In the genomic region with DNA sequence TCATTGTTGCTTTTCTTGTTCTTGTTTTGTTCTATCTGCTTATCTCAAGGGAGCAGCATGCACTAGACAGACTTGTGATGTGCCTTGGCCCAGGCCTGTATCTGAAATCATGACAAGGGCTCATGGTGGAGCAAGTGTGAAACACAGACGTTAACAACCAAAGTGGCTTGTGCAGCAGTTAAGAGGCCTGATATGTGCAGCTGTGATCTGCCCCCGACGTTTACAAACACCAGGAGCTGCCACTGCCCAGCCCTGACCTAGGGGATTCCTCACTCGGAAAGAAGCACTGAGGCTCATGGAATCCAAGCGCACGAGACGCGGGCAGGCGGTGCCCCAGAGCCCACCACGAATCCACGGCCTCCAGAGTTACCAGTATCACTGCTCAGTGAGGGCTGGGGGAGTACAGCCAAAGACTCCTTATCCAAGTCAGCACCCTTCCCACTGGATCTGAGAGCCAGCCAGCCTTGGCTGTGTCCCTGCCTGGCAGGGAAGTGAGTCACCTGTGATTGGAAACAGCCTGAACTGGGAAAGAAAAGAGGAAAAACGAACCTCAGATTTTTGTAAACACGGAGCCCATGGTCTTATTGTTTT, we compare ENCODE assay signal across 29 cellular contexts.
DNase-seq lines count a peak whose midpoint lies in the region; ATAC-seq and TF ChIP-seq lines count a peak whose summit lies in the region.
"Had no signal": no experiment of that assay in that cellular context is flagged by ENCODE, and none has a peak within 500 bp of the region (broad histone marks: within the 10 kb centered on the region; RNA-seq: fewer than 3 reads in every experiment).

No MANE protein-coding gene starts in this region.

- DNase-seq in M059J (ENCODE audit: low read depth), result peak; percentile 22
- DNase-seq in coronary artery (ENCODE audit: low spot score), result peak; percentile 54
- peak; percentile 25 for DNase-seq in lung (ENCODE audit: low spot score)
- DNase-seq in upper lobe of right lung, result peak; percentile 49
- DNase-seq in activated CD4-positive, CD25-positive, alpha-beta regulatory T cell treated with anti-CD3 and anti-CD28 coated beads, Interleukin-2, amount 50 U/mL, for 72 hours, result no peak
- DNase-seq in NCI-H2107 treated with DMSO at 0.1 percent for 48 hours (lab: John Stamatoyannopoulos, UW; ENCODE audit: unreplicated experiment), result no peak
- DNase-seq: activated CD4-positive, alpha-beta T cell treated with anti-CD3 and anti-CD28 coated beads for 1 hour; activated CD8-positive, alpha-beta T cell treated with anti-CD3 and anti-CD28 coated beads for 36 hours; DMS79; GDM1; left ventricle myocardium superior; midbrain; naive B cell; NCI-H1105; NCI-H187; NCI-H2171; NCI-H510A; SK-N-SH; stimulated activated CD4-positive, alpha-beta T cell treated with anti-CD3 and anti-CD28 coated beads, Interleukin-15, amount 100 ng/mL, for 24 hours; stimulated activated CD4-positive, alpha-beta T cell treated with anti-CD3 and anti-CD28 coated beads, Interleukin-4, amount 100 ng/mL, for 4 hours; T-helper 17 cell; transverse colon had no signal

- WGBS in lung, 2 donors, result 75 to 80% methylated on average over 13 of the region's 13 CpGs

- H3K27me3 ChIP-seq in lung (ENCODE audit: control insufficient read depth, insufficient read depth) (no peaks in the 10 kb centered on the region), upper lobe of right lung (peaks cover 13% of the 10 kb centered on the region)

- H3K4me1 ChIP-seq in lung (ENCODE audit: control insufficient read depth in 2 of 2, insufficient read depth in 2 of 2, low read length in 2 of 2) (no peaks in the 10 kb centered on the region), upper lobe of right lung (no peaks in the 10 kb centered on the region)
- H3K4me1 ChIP-seq: breast epithelium had no signal

- ATAC-seq in lung (ENCODE audit: insufficient read depth, low FRiP score), result no peak
- no peak for ATAC-seq in upper lobe of right lung
- ATAC-seq in HG03342 (IDR thresholded peaks at IDR 0.05; ENCODE audit: unreplicated experiment), result no peak
- ATAC-seq: activated CD8-positive, alpha-beta T cell treated with anti-CD3 and anti-CD28 coated beads for 36 hours; activated naive CD4-positive, alpha-beta T cell treated with anti-CD3 and anti-CD28 coated beads, Interleukin-2, amount 50 U/mL, for 72 hours; K562; left ventricle myocardium superior; T-helper 17 cell had no signal

- H3K9me3 ChIP-seq in lung (ENCODE audit: control insufficient read depth in 2 of 2, insufficient read depth in 1 of 2, low read length in 1 of 2) (peaks cover 0 to 5% of the 10 kb centered on the region in 2 donors), upper lobe of right lung (no peaks in the 10 kb centered on the region)
- H3K9me3 ChIP-seq: breast epithelium, neutrophil, SK-N-SH, transverse colon had no signal

- H3K27ac ChIP-seq in coronary artery (no peak overlapping the region), lung (ENCODE audit: low read depth in 1 of 2, low read length in 1 of 2) (no peak overlapping the region), upper lobe of right lung (no peak overlapping the region)
- H3K27ac ChIP-seq: breast epithelium, C4-2B, neutrophil, RWPE1, transverse colon had no signal

- H3K4me3 ChIP-seq in coronary artery (no peak overlapping the region), lung (no peak overlapping the region), upper lobe of right lung (no peak overlapping the region)
- H3K4me3 ChIP-seq: breast epithelium, K562, transverse colon had no signal

- TF ChIP-seq CTCF in coronary artery (IDR thresholded peaks at IDR 0.05) (no peak), lung (IDR thresholded peaks at IDR 0.05; ENCODE audit: control extremely low read depth, extremely low read depth) (no peak), upper lobe of right lung (IDR thresholded peaks at IDR 0.05) (no peak)

- H3K36me3 ChIP-seq in lung (ENCODE audit: control insufficient read depth in 2 of 2, insufficient read depth in 2 of 2, low read length in 2 of 2), result no peaks in the 10 kb centered on the region
- no peaks in the 10 kb centered on the region for H3K36me3 ChIP-seq in upper lobe of right lung
- H3K36me3 ChIP-seq: breast epithelium, neutrophil, transverse colon had no signal

- intact Hi-C loops in upper lobe of right lung (cut with DNase I), result no loop called here

Comparison
In these comparisons a context has a peak if more than half of its experiments do, and no peak if none do; other contexts are left out.
1. DNase-seq: peak in M059J (single experiment), coronary artery (single experiment), lung (single experiment) and upper lobe of right lung (single experiment); none in activated CD4-positive, CD25-positive, alpha-beta regulatory T cell treated with anti-CD3 and anti-CD28 coated beads, Interleukin-2, amount 50 U/mL, for 72 hours (single experiment) and NCI-H2107 treated with DMSO at 0.1 percent for 48 hours (single experiment).